11 cellular contexts compared by ENCODE assay signal in the genomic region with DNA sequence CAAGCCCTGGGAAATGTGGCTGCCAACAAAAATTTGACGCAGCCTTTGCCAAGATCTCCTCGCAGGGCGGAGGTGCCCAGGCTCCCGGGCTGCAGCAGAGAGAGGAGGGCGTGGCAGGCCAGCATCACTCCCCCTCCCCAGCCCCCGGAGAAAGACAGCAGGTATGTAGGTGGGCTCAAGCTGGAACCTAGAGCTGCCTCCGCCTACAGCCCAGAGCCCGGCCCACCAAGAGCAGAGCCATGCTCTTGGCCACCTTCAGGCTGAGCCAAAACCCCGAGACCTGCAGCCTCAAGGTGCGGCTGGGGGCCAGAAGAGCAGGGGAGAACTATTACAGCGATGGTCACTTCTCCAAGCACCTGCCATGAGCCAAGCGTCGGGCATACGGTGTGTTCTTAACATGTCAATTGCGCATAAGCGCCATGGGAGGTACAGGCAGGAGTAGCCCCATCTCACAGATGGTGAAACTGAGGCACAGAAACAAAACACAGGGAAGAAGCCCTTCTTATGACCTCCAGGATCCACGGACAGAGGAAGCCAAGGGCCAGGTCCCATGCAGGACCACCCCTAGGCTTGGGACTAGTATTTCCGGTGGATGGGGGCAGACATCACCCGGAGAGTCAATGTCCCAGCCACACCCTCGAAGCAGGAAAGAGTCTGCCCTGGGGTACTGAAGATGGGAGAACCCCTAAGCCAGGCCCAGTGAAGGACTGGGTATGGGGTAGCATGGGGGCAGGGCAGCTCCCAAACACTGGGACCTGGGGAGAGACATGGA.
DNase-seq lines count a peak whose midpoint lies in the region; ATAC-seq, FAIRE-seq and TF ChIP-seq lines count a peak whose summit lies in the region.
"Had no signal": no experiment of that assay in that cellular context is flagged by ENCODE, and none has a peak within 500 bp of the region (broad histone marks: within the 10 kb centered on the region; RNA-seq: fewer than 3 reads in every experiment).

No MANE protein-coding gene starts in this region.

- FAIRE-seq in astrocyte (lab: Jason Lieb, UNC) (no peak), D721Med (lab: Jason Lieb, UNC) (no peak)
- FAIRE-seq: keratinocyte had no signal

- peaks cover 4% of the 10 kb centered on the region for H3K4me1 Mint-ChIP-seq in astrocyte (ENCODE audit: low read depth, unreplicated experiment)

- in situ Hi-C loops in GM23248 (cut with MboI) = no loop called here

- H3K18ac ChIP-seq in mesenchymal stem cell (ENCODE audit: low read depth in 1 of 2, low read length in 2 of 2) = no peak overlapping the region

- no peaks in the 10 kb centered on the region for H3K27me3 Mint-ChIP-seq in astrocyte (ENCODE audit: low read depth, unreplicated experiment)

- peaks cover 24% of the 10 kb centered on the region for H3K36me3 Mint-ChIP-seq in astrocyte (ENCODE audit: low read depth, unreplicated experiment)
- peaks cover 5 to 26% of the 10 kb centered on the region in 2 donors for H3K36me3 Mint-ChIP-seq in activated naive CD4-positive, alpha-beta T cell treated with anti-CD3 and anti-CD28 coated beads, Interleukin-2, amount 50 U/mL, for 72 hours

- no peak overlapping the region for H3K14ac ChIP-seq in mesenchymal stem cell (ENCODE audit: low read length in 2 of 2)

- H3K4me3 ChIP-seq in GM23248 (no peak overlapping the region), astrocyte (ENCODE audit: insufficient read depth, low read depth, low read length) (no peak overlapping the region), mesenchymal stem cell (ENCODE audit: insufficient read depth in 1 of 2, low read depth in 1 of 2, low read length in 2 of 2) (no peak overlapping the region), suprapubic skin (no peak overlapping the region)

- H3K4ac ChIP-seq in mesenchymal stem cell (ENCODE audit: low read depth in 1 of 2, low read length in 2 of 2) = no peak overlapping the region

- H4K8ac ChIP-seq in mesenchymal stem cell (ENCODE audit: low read length) = peak overlapping the region; percentile 28

- no peak for TF ChIP-seq EP300 in suprapubic skin (IDR thresholded peaks at IDR 0.05)

- peaks cover 24% of the 10 kb centered on the region for H3K4me1 ChIP-seq in GM23248 (ENCODE audit: insufficient read depth)
- peaks cover 18% of the 10 kb centered on the region for H3K4me1 ChIP-seq in astrocyte (ENCODE audit: insufficient read depth, low read length)
- H3K4me1 ChIP-seq in mesenchymal stem cell (ENCODE audit: control insufficient read depth, insufficient read depth, low read depth, low read length) = peaks cover 61% of the 10 kb centered on the region
- H3K4me1 ChIP-seq in suprapubic skin = peaks cover 45% of the 10 kb centered on the region

- H2BK15ac ChIP-seq in mesenchymal stem cell (ENCODE audit: low read depth, poor library complexity, severe bottlenecking) = no peak overlapping the region

- H3K4me2 ChIP-seq in GM23248 (ENCODE audit: unreplicated experiment) (peak overlapping the region; percentile 36), astrocyte (ENCODE audit: low read length) (no peak overlapping the region), mesenchymal stem cell (ENCODE audit: low read length, poor library complexity, severe bottlenecking) (no peak overlapping the region)

- H2AK5ac ChIP-seq in mesenchymal stem cell (ENCODE audit: low read length, severe bottlenecking) = no peak overlapping the region

- no peaks in the 10 kb centered on the region; the same call in 1 of the 2 replicates for H3K79me2 ChIP-seq in GM23248 (ENCODE audit: insufficient read depth)
- peaks cover 40% of the 10 kb centered on the region for H3K79me2 ChIP-seq in astrocyte (ENCODE audit: insufficient read depth, low read length)

- no peaks in the 10 kb centered on the region for H3K9me3 ChIP-seq in GM23248 (ENCODE audit: low read depth)
- H3K9me3 ChIP-seq in astrocyte (ENCODE audit: insufficient read depth, low read depth, low read length) = no peaks in the 10 kb centered on the region
- H3K9me3 ChIP-seq in mesenchymal stem cell (ENCODE audit: control insufficient read depth, low read length) = no peaks in the 10 kb centered on the region
- H3K9me3 ChIP-seq in suprapubic skin = no peaks in the 10 kb centered on the region

- H3K9me3 Mint-ChIP-seq in astrocyte (ENCODE audit: unreplicated experiment) = no peaks in the 10 kb centered on the region
- peaks cover 0 to 8% of the 10 kb centered on the region in 2 donors for H3K9me3 Mint-ChIP-seq in activated naive CD4-positive, alpha-beta T cell treated with anti-CD3 and anti-CD28 coated beads, Interleukin-2, amount 50 U/mL, for 72 hours

- ATAC-seq in HG02884 (IDR thresholded peaks at IDR 0.05; ENCODE audit: unreplicated experiment) = no peak
- no peak for ATAC-seq in activated naive CD4-positive, alpha-beta T cell treated with anti-CD3 and anti-CD28 coated beads, Interleukin-2, amount 50 U/mL, for 72 hours

- H2BK12ac ChIP-seq in mesenchymal stem cell (ENCODE audit: low read length in 2 of 2) = no peak overlapping the region

- 71 to 73% methylated on average over 18 to 20 of the region's 20 CpGs for WGBS in GM23248 (ENCODE audit: low coverage in 1 of 2, low lambda C conversion rate in 2 of 2, missing lambda C conversion rate in 2 of 2), 2 experiments
- WGBS in mesenchymal stem cell = 93% methylated on average over 20 of the region's 20 CpGs
- WGBS in suprapubic skin = 79% methylated on average over 7 of the region's 20 CpGs

- no peak overlapping the region for H3K9ac ChIP-seq in GM23248
- no peak overlapping the region for H3K9ac ChIP-seq in astrocyte (ENCODE audit: low read length)
- H3K9ac ChIP-seq in mesenchymal stem cell (ENCODE audit: low read length) = peak overlapping the region; percentile 58

- H3K23ac ChIP-seq in mesenchymal stem cell (ENCODE audit: low read length in 2 of 2) = no peak overlapping the region

- H2BK5ac ChIP-seq in mesenchymal stem cell (ENCODE audit: low read depth, low read length, poor library complexity, severe bottlenecking) = no peak overlapping the region

- H3K79me1 ChIP-seq in mesenchymal stem cell (replicated peaks; ENCODE audit: low read length, poor library complexity, severe bottlenecking) = peaks cover 42% of the 10 kb centered on the region

- H3K27ac ChIP-seq in GM23248 (peak overlapping the region; percentile 60; the same call in 1 of the 2 replicates), astrocyte (ENCODE audit: low read depth, low read length) (no peak overlapping the region), mesenchymal stem cell (ENCODE audit: low read length, poor library complexity, severe bottlenecking) (no peak overlapping the region), suprapubic skin (peak overlapping the region; percentile 82)

- DNase-seq in GM23248 (no peak), astrocyte (ENCODE audit: low read depth) (no peak), mesenchymal stem cell (no peak), suprapubic skin (ENCODE audit: low spot score in 2 of 2) (no peak), D721Med (ENCODE audit: insufficient read length, low spot score) (no peak)
- no peak for DNase-seq in activated naive CD4-positive, alpha-beta T cell treated with anti-CD3 and anti-CD28 coated beads, Interleukin-2, amount 50 U/mL, for 72 hours (ENCODE audit: low spot score in 2 of 2)
- DNase-seq: DMS79; NCI-H1694 treated with DMSO at 0.1 percent for 48 hours; stimulated activated CD4-positive, alpha-beta T cell treated with anti-CD3 and anti-CD28 coated beads, Interleukin-4, amount 100 ng/mL, for 24 hours had no signal

- no peak overlapping the region for H3K27ac Mint-ChIP-seq in astrocyte (ENCODE audit: unreplicated experiment)
- H3K27ac Mint-ChIP-seq in activated naive CD4-positive, alpha-beta T cell treated with anti-CD3 and anti-CD28 coated beads, Interleukin-2, amount 50 U/mL, for 72 hours = no peak overlapping the region

- peaks cover 17% of the 10 kb centered on the region for H3F3A ChIP-seq in GM23248 (ENCODE audit: insufficient read depth)

- peak overlapping the region; percentile 27 for H3K4me3 Mint-ChIP-seq in astrocyte (ENCODE audit: unreplicated experiment)

- no peaks in the 10 kb centered on the region for H3K27me3 ChIP-seq in GM23248 (replicated peaks; ENCODE audit: insufficient read depth)
- H3K27me3 ChIP-seq in astrocyte (ENCODE audit: insufficient read depth, low read length) = no peaks in the 10 kb centered on the region
- no peaks in the 10 kb centered on the region for H3K27me3 ChIP-seq in mesenchymal stem cell (ENCODE audit: control insufficient read depth in 1 of 2, insufficient read depth in 1 of 2, low read length in 2 of 2)
- H3K27me3 ChIP-seq in suprapubic skin = no peaks in the 10 kb centered on the region

- H4K91ac ChIP-seq in mesenchymal stem cell (ENCODE audit: low read length) = no peak overlapping the region

- no peak for TF ChIP-seq CTCF in astrocyte (IDR thresholded peaks at IDR 0.05; ENCODE audit: insufficient read depth, low read depth, low read length)
- no peak for TF ChIP-seq CTCF in suprapubic skin (IDR thresholded peaks at IDR 0.05)
- TF ChIP-seq CTCF in D721Med (IDR thresholded peaks at IDR 0.05; ENCODE audit: insufficient read depth, missing control alignments) = no peak

- H3K36me3 ChIP-seq in GM23248 (ENCODE audit: low read depth) = no peaks in the 10 kb centered on the region
- peaks cover 5% of the 10 kb centered on the region for H3K36me3 ChIP-seq in astrocyte (ENCODE audit: insufficient read depth, low read length)
- peaks cover 48 to 85% of the 10 kb centered on the region in 2 experiments for H3K36me3 ChIP-seq in mesenchymal stem cell (ENCODE audit: control insufficient read depth in 1 of 2, insufficient read depth in 2 of 2, low read depth in 1 of 2, low read length in 2 of 2)
- peaks cover 58% of the 10 kb centered on the region for H3K36me3 ChIP-seq in suprapubic skin

- H4K20me1 ChIP-seq in GM23248 (ENCODE audit: insufficient read depth) (no peaks in the 10 kb centered on the region), astrocyte (ENCODE audit: insufficient read depth, low read length) (peaks cover 89% of the 10 kb centered on the region)

- H3K9me2 ChIP-seq in GM23248 (ENCODE audit: insufficient read depth) = no peaks in the 10 kb centered on the region

- H2AFZ ChIP-seq in GM23248 = no peak overlapping the region
- no peak overlapping the region for H2AFZ ChIP-seq in astrocyte (ENCODE audit: low read depth, low read length)
- H2AFZ ChIP-seq in mesenchymal stem cell (ENCODE audit: low read depth, low read length) = no peak overlapping the region

- H2BK120ac ChIP-seq in mesenchymal stem cell (ENCODE audit: low read depth, low read length) = no peak overlapping the region

- no peak for TF ChIP-seq POLR2A in suprapubic skin (IDR thresholded peaks at IDR 0.05)

Comparison
In these comparisons a context has a peak if more than half of its experiments do, and no peak if none do; other contexts are left out.
1. H3K27ac ChIP-seq: peak in GM23248 (single experiment) and suprapubic skin (single experiment); none in astrocyte (single experiment) and mesenchymal stem cell (single experiment).